13 cellular contexts compared by ENCODE assay signal in genomic region chr7:151700621-151701185, GRCh38.
DNase-seq lines count a peak whose midpoint lies in the region; ATAC-seq and TF ChIP-seq lines count a peak whose summit lies in the region.
"Had no signal": no experiment of that assay in that cellular context is flagged by ENCODE, and none has a peak within 500 bp of the region (broad histone marks: within the 10 kb centered on the region; RNA-seq: fewer than 3 reads in every experiment).

No MANE protein-coding gene starts in this region.

- intact Hi-C loops in heart right ventricle (cut with DNase I) (loop anchor here in 4 of 10 donors (5.0 to 10.0 kb wide), 4 partner anchors 42 to 76 kb away; no protein-coding TSS in a partner anchor), Right ventricle myocardium inferior (cut with DNase I) (no loop called here), stomach (cut with DNase I; ENCODE audit: low total_unique reads) (no loop called here), dorsolateral prefrontal cortex (cut with DNase I) (no loop called here)

- no peak for TF ChIP-seq EP300 in stomach (IDR thresholded peaks at IDR 0.05)

- no peak for TF ChIP-seq POLR2A in stomach (IDR thresholded peaks at IDR 0.05)

- H3K27ac ChIP-seq in heart right ventricle (peak overlapping the region in 6 of 10 donors; percentile 31 to 76 (median 62)), right atrium auricular region (peak overlapping the region; percentile 87 to 89), stomach (peak overlapping the region in 3 of 5 donors; percentile 40 to 76 (median 47)), dorsolateral prefrontal cortex (no peak overlapping the region)

- peaks cover 3 to 67% (median 30%) of the 10 kb centered on the region in 9 donors for H3K4me1 ChIP-seq in heart right ventricle
- H3K4me1 ChIP-seq in right atrium auricular region: peaks cover 0 to 51% of the 10 kb centered on the region in 2 donors
- peaks cover 10 to 43% (median 24%) of the 10 kb centered on the region in 4 donors for H3K4me1 ChIP-seq in stomach

- WGBS in heart right ventricle, 2 donors: 68 to 73% methylated on average over 15 of the region's 15 CpGs
- WGBS in stomach, 5 donors: 80 to 88% (median 87%) methylated on average over 12 to 15 of the region's 15 CpGs

- H3K9me3 ChIP-seq in heart right ventricle (no peaks in the 10 kb centered on the region), right atrium auricular region (no peaks in the 10 kb centered on the region), stomach (no peaks in the 10 kb centered on the region)

- DNase-seq in heart right ventricle: no peak
- no peak for DNase-seq in Right ventricle myocardium inferior (ENCODE audit: missing footprints)
- peak; percentile 88 for DNase-seq in amniotic epithelial cell (ENCODE audit: low read depth)
- DNase-seq in right atrium auricular region (ENCODE audit: low spot score): no peak
- DNase-seq in stomach: no peak
- DNase-seq in dorsolateral prefrontal cortex: no peak
- DNase-seq in stimulated activated CD4-positive, alpha-beta T cell treated with anti-CD3 and anti-CD28 coated beads, Interleukin-2, amount 100 ng/mL, for 48 hours: no peak
- DNase-seq: activated CD4-positive, alpha-beta T cell treated with anti-CD3 and anti-CD28 coated beads, Interleukin-2, amount 10 ng/mL, durations not matched to agents 7 days and 5 days; activated naive CD4-positive, alpha-beta T cell treated with anti-CD3 and anti-CD28 coated beads for 36 hours; effector CD8-positive, alpha-beta T cell; NCI-H2081; NCI-H524 had no signal

- H3K4me3 ChIP-seq in heart right ventricle: no peak overlapping the region
- H3K4me3 ChIP-seq in right atrium auricular region: no peak overlapping the region
- H3K4me3 ChIP-seq in stomach: no peak overlapping the region
- H3K4me3 ChIP-seq in dorsolateral prefrontal cortex: no peak overlapping the region

- H3K27me3 ChIP-seq in heart right ventricle: no peaks in the 10 kb centered on the region
- no peaks in the 10 kb centered on the region for H3K27me3 ChIP-seq in right atrium auricular region
- no peaks in the 10 kb centered on the region for H3K27me3 ChIP-seq in stomach
- H3K27me3 ChIP-seq in dorsolateral prefrontal cortex: no peaks in the 10 kb centered on the region

- peak in 1 of 8 donors; percentile 1 for ATAC-seq in heart right ventricle
- ATAC-seq in Right ventricle myocardium inferior: no peak
- no peak for ATAC-seq in GM18909 (IDR thresholded peaks at IDR 0.05; ENCODE audit: poor library complexity, unreplicated experiment)

- TF ChIP-seq CTCF in heart right ventricle (IDR thresholded peaks at IDR 0.05) (no peak), right atrium auricular region (IDR thresholded peaks at IDR 0.05) (no peak), stomach (IDR thresholded peaks at IDR 0.05) (no peak), dorsolateral prefrontal cortex (IDR thresholded peaks at IDR 0.05 in 54 of 56, conservative IDR thresholded peaks at IDR 0.05 in 2 of 56; ENCODE audit: low read depth in 1 of 56, partially characterized antibody in 56 of 56) (no peak)

- no peaks in the 10 kb centered on the region for H3K36me3 ChIP-seq in heart right ventricle
- H3K36me3 ChIP-seq in right atrium auricular region: peaks cover 5% of the 10 kb centered on the region
- no peaks in the 10 kb centered on the region for H3K36me3 ChIP-seq in stomach

Comparison
In these comparisons a context has a peak if more than half of its experiments do, and no peak if none do; other contexts are left out.
1. H3K27ac ChIP-seq: peak in heart right ventricle (6 of 10), right atrium auricular region (2 of 2) and stomach (3 of 5); none in dorsolateral prefrontal cortex (0 of 59).